In the genomic region with DNA sequence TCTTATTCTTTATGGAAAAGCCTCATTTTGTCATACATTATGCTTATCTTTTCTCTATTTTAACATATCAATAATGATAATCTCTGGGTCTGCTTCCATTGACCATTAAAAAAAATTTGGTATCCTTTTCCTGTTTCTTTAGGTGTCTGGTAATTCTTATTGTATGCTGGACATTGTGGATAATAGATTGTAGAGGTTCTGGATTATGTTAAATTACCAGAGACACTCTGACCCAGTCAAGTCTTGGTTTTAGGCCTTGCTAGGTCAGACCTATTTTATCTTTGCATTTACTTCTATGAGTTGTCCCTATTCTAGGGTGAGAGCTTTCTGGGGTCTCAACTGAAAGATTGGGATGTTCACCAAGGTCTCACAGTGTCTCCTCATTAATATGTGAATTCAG, we compare ENCODE assay signal across 9 cellular contexts.
"Had no signal": no experiment of that assay in that cellular context is flagged by ENCODE, and none has a peak within 500 bp of the region (broad histone marks: within the 10 kb centered on the region; RNA-seq: fewer than 3 reads in every experiment).

No MANE protein-coding gene starts in this region.

- H3K4me3 ChIP-seq: GM23248, GM23338, HAP-1 had no signal

- DNase-seq: GM23248, GOT3, H7, H9, HCEC 1CT, HFFc6 had no signal

- H3K36me3 ChIP-seq: HAP-1 had no signal

- ATAC-seq: GM23338, HCT116 had no signal

- H3K27ac ChIP-seq: GM23248 had no signal
